24 cellular contexts compared by ENCODE assay signal in the genomic region with DNA sequence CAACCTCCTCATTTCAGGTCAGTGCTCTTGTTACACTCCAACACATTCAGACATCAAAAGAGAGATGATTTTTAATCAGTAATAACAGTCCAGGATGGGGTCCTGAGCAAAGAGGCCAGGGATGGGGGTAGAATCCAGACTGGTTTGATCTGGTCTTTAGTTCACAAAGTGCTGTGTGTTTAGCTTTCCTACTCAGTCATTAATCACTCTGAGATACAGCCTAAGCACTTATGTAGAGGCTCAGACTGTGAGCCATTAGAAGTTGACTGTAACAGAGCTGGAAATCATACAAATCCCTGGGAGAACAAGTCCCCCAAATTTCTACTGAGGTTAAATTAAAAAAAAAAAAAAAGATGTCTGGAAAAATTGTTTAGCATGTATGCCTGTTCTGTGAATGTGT.
"Had no signal": no experiment of that assay in that cellular context is flagged by ENCODE, and none has a peak within 500 bp of the region (broad histone marks: within the 10 kb centered on the region; RNA-seq: fewer than 3 reads in every experiment).

No MANE protein-coding gene starts in this region.

- DNase-seq: activated CD4-positive, alpha-beta T cell treated with anti-CD3 and anti-CD28 coated beads, Interleukin-2, amount 10 ng/mL, durations not matched to agents 24 days and 14 days; activated CD8-positive, alpha-beta memory T cell treated with anti-CD3 and anti-CD28 coated beads, Interleukin-2, amount 10 ng/mL, durations not matched to agents 7 days and 5 days; activated CD8-positive, alpha-beta T cell treated with anti-CD3 and anti-CD28 coated beads for 36 hours; activated gamma-delta T cell; activated naive CD4-positive, alpha-beta T cell treated with anti-CD3 and anti-CD28 coated beads, Interleukin-2, amount 50 U/mL, for 16 hours; activated naive CD8-positive, alpha-beta T cell treated with anti-CD3 and anti-CD28 coated beads, Interleukin-2, amount 50 U/mL, for 24 hours; anterior cingulate cortex; brain microvascular endothelial cell; central memory CD4-positive, alpha-beta T cell; dermis blood vessel endothelial cell; effector CD8-positive, alpha-beta T cell; foreskin keratinocyte; left lung; nucleus accumbens; sigmoid colon; stimulated activated CD4-positive, alpha-beta T cell treated with anti-CD3 and anti-CD28 coated beads, Interleukin-2, amount 100 ng/mL, for 48 hours; stimulated activated naive CD4-positive, alpha-beta T cell treated with Interleukin-2 at 50 U/mL for 16 hours; upper lobe of right lung had no signal

- H3K36me3 Mint-ChIP-seq: natural killer cell treated with Interleukin-12 subunit alpha and Interleukin-12 subunit beta and Interleukin-15 and Interleukin-18, amount 100 ng/mL, for 72 hours had no signal

- FAIRE-seq: keratinocyte had no signal

- H3K36me3 ChIP-seq: brain microvascular endothelial cell, left lung, sigmoid colon, upper lobe of right lung had no signal

- H3K27me3 Mint-ChIP-seq: activated CD8-positive, alpha-beta T cell treated with anti-CD3 and anti-CD28 coated beads for 36 hours; activated naive CD8-positive, alpha-beta T cell treated with anti-CD3 and anti-CD28 coated beads, Interleukin-2, amount 50 U/mL, for 24 hours; natural killer cell treated with Interleukin-12 subunit alpha and Interleukin-12 subunit beta and Interleukin-15 and Interleukin-18, amount 100 ng/mL, for 72 hours had no signal

- H3K4me1 ChIP-seq: left lung, upper lobe of right lung had no signal

- H3K27ac ChIP-seq: brain microvascular endothelial cell, foreskin keratinocyte, left lung, sigmoid colon, upper lobe of right lung, VCaP had no signal

- H3K9me3 Mint-ChIP-seq: activated CD4-positive, alpha-beta T cell treated with anti-CD3 and anti-CD28 coated beads, Interleukin-2, amount 10 ng/mL, durations not matched to agents 24 days and 14 days; activated naive CD8-positive, alpha-beta T cell treated with anti-CD3 and anti-CD28 coated beads, Interleukin-2, amount 50 U/mL, for 24 hours; activated T-helper 1 cell treated with anti-CD3 and anti-CD28 coated beads, Interleukin-12 subunit alpha, Interleukin-12 subunit beta, Interleukin-2, Interleukin-4 antibody, amounts not matched to agents 30 ng/mL and 10 ng/mL and 1 ng/mL, durations not matched to agents 14 hours and 24 hours and 36 hours; natural killer cell treated with Interleukin-12 subunit alpha and Interleukin-12 subunit beta and Interleukin-15 and Interleukin-18, amount 100 ng/mL, for 72 hours; T-helper 2 cell treated with Interferon-gamma antibody and Interleukin-4, amounts not matched to agents 5 μg/mL and 100 μg/mL, for 36 hours had no signal

- H3K27ac Mint-ChIP-seq: activated CD4-positive, alpha-beta T cell treated with anti-CD3 and anti-CD28 coated beads, Interleukin-2, amount 10 ng/mL, durations not matched to agents 24 days and 14 days; activated CD8-positive, alpha-beta memory T cell treated with anti-CD3 and anti-CD28 coated beads, Interleukin-2, amount 10 ng/mL, durations not matched to agents 7 days and 5 days; activated CD8-positive, alpha-beta T cell treated with anti-CD3 and anti-CD28 coated beads for 36 hours; activated naive CD8-positive, alpha-beta T cell treated with anti-CD3 and anti-CD28 coated beads, Interleukin-2, amount 50 U/mL, for 24 hours; activated T-helper 1 cell treated with anti-CD3 and anti-CD28 coated beads, Interleukin-12 subunit alpha, Interleukin-12 subunit beta, Interleukin-2, Interleukin-4 antibody, amounts not matched to agents 30 ng/mL and 10 ng/mL and 1 ng/mL, durations not matched to agents 14 hours and 24 hours and 36 hours; natural killer cell treated with Interleukin-12 subunit alpha and Interleukin-12 subunit beta and Interleukin-15 and Interleukin-18, amount 100 ng/mL, for 72 hours; T-helper 2 cell treated with Interferon-gamma antibody and Interleukin-4, amounts not matched to agents 5 μg/mL and 100 μg/mL, for 36 hours had no signal

- H3K9me3 ChIP-seq: left lung, sigmoid colon, upper lobe of right lung had no signal

- H3K27me3 ChIP-seq: brain microvascular endothelial cell, foreskin keratinocyte, left lung, sigmoid colon, upper lobe of right lung had no signal

- H3K4me3 Mint-ChIP-seq: activated CD4-positive, alpha-beta T cell treated with anti-CD3 and anti-CD28 coated beads, Interleukin-2, amount 10 ng/mL, durations not matched to agents 24 days and 14 days; activated CD8-positive, alpha-beta memory T cell treated with anti-CD3 and anti-CD28 coated beads, Interleukin-2, amount 10 ng/mL, durations not matched to agents 7 days and 5 days; activated CD8-positive, alpha-beta T cell treated with anti-CD3 and anti-CD28 coated beads for 36 hours; activated naive CD8-positive, alpha-beta T cell treated with anti-CD3 and anti-CD28 coated beads, Interleukin-2, amount 50 U/mL, for 24 hours; activated T-helper 1 cell treated with anti-CD3 and anti-CD28 coated beads, Interleukin-12 subunit alpha, Interleukin-12 subunit beta, Interleukin-2, Interleukin-4 antibody, amounts not matched to agents 30 ng/mL and 10 ng/mL and 1 ng/mL, durations not matched to agents 14 hours and 24 hours and 36 hours; natural killer cell treated with Interleukin-12 subunit alpha and Interleukin-12 subunit beta and Interleukin-15 and Interleukin-18, amount 100 ng/mL, for 72 hours; T-helper 2 cell treated with Interferon-gamma antibody and Interleukin-4, amounts not matched to agents 5 μg/mL and 100 μg/mL, for 36 hours had no signal

- H3K4me3 ChIP-seq: left lung, lung, sigmoid colon, upper lobe of right lung had no signal
